ENCODE assay signal across 8 cellular contexts in genomic region chr15:40807888-40808194, GRCh38. TPM values are rescaled to one million over a fixed set of nuclear protein-coding genes. Genes with fewer than 3 reads are reported as not detected.
A peak's percentile ranks its signal among the peaks of the same experiment; 100 is the strongest.
DNase-seq lines count a peak whose midpoint lies in the region; ATAC-seq, FAIRE-seq and TF ChIP-seq lines count a peak whose summit lies in the region.

No MANE protein-coding gene starts in this region.

- H3K4me2 ChIP-seq in BLaER1 treated with 17β-estradiol and CSF1 and Interleukin-3, amounts not matched to agents 10 nM and 100 nM, result peak overlapping the region; percentile 74 to 95 (median 90)

- no peaks in the 10 kb centered on the region for H3K9me3 ChIP-seq in BLaER1 treated with 17β-estradiol and CSF1 and Interleukin-3, amounts not matched to agents 10 nM and 100 nM (replicated peaks in 1 of 11)
- H3K9me3 ChIP-seq in MG63, result no peaks in the 10 kb centered on the region
- no peaks in the 10 kb centered on the region for H3K9me3 ChIP-seq in effector memory CD4-positive, alpha-beta T cell (ENCODE audit: control insufficient read depth, low read length)

- no peaks in the 10 kb centered on the region for H3K9me3 Mint-ChIP-seq in neural crest cell

- no peaks in the 10 kb centered on the region for H3K27me3 ChIP-seq in BLaER1 treated with 17β-estradiol and CSF1 and Interleukin-3, amounts not matched to agents 10 nM and 100 nM
- H3K27me3 ChIP-seq in MG63, result no peaks in the 10 kb centered on the region
- H3K27me3 ChIP-seq in effector memory CD4-positive, alpha-beta T cell (replicated peaks; ENCODE audit: control insufficient read depth, insufficient read depth, low read length, poor library complexity, severe bottlenecking), result no peaks in the 10 kb centered on the region

- no peak for TF ChIP-seq CTCF in neural crest cell (conservative IDR thresholded peaks at IDR 0.05)

- no peaks in the 10 kb centered on the region for H3K27me3 Mint-ChIP-seq in neural crest cell (ENCODE audit: low read depth)

- H3K36me3 Mint-ChIP-seq in neural crest cell (ENCODE audit: low read depth), result no peaks in the 10 kb centered on the region

- DNase-seq in MG63 (no peak), neural crest cell (ENCODE audit: low read depth, low spot score) (no peak), NCI-H2171 treated with DMSO at 0.1 percent for 48 hours (lab: John Stamatoyannopoulos, UW) (no peak), RCC 7860 (ENCODE audit: low spot score) (no peak)
- DNase-seq in effector memory CD4-positive, alpha-beta T cell, result no peak

- peak overlapping the region in 7 of 11 experiments; percentile 59 to 98 (median 94); a peak in 12 of 22 replicates for H3K27ac ChIP-seq in BLaER1 treated with 17β-estradiol and CSF1 and Interleukin-3, amounts not matched to agents 10 nM and 100 nM
- peak overlapping the region; percentile 91 for H3K27ac ChIP-seq in effector memory CD4-positive, alpha-beta T cell (ENCODE audit: insufficient read depth, low read length, poor library complexity, severe bottlenecking)

- no peak for FAIRE-seq in RCC 7860 (lab: Jason Lieb, UNC)

- peak overlapping the region; percentile 68 for H3K27ac Mint-ChIP-seq in neural crest cell (ENCODE audit: unreplicated experiment)

- H3K9ac ChIP-seq in BLaER1 treated with 17β-estradiol and CSF1 and Interleukin-3, amounts not matched to agents 10 nM and 100 nM, result peak overlapping the region; percentile 65 to 98 (median 93)

- ATAC-seq in HG02938 (IDR thresholded peaks at IDR 0.05; ENCODE audit: unreplicated experiment) (no peak), HG03565 (IDR thresholded peaks at IDR 0.05; ENCODE audit: unreplicated experiment) (no peak)

- H3K4me1 ChIP-seq in BLaER1 treated with 17β-estradiol and CSF1 and Interleukin-3, amounts not matched to agents 10 nM and 100 nM, result peaks cover 27 to 46% (median 36%) of the 10 kb centered on the region in 10 experiments
- peaks cover 10% of the 10 kb centered on the region for H3K4me1 ChIP-seq in effector memory CD4-positive, alpha-beta T cell (ENCODE audit: control insufficient read depth, insufficient read depth, low read length, poor library complexity, severe bottlenecking)

- peak overlapping the region; percentile 93 for H3K4me3 Mint-ChIP-seq in neural crest cell

- H3K36me3 ChIP-seq in BLaER1 treated with 17β-estradiol and CSF1 and Interleukin-3, amounts not matched to agents 10 nM and 100 nM, result peaks cover 10 to 43% (median 31%) of the 10 kb centered on the region in 11 experiments; a peak in 20 of 22 replicates
- no peaks in the 10 kb centered on the region for H3K36me3 ChIP-seq in MG63
- peaks cover 18% of the 10 kb centered on the region for H3K36me3 ChIP-seq in effector memory CD4-positive, alpha-beta T cell (ENCODE audit: control insufficient read depth, insufficient read depth, low read length)

- H4K20me1 ChIP-seq in BLaER1 treated with 17β-estradiol and CSF1 and Interleukin-3, amounts not matched to agents 10 nM and 100 nM, result peaks cover 0 to 11% (median 0%) of the 10 kb centered on the region in 11 experiments; a peak in 4 of 22 replicates

- H3K4me3 ChIP-seq in BLaER1 treated with 17β-estradiol and CSF1 and Interleukin-3, amounts not matched to agents 10 nM and 100 nM, result peak overlapping the region; percentile 76 to 89 (median 79)
- H3K4me3 ChIP-seq in MG63, result peak overlapping the region; percentile 98
- peak overlapping the region; percentile 99 for H3K4me3 ChIP-seq in effector memory CD4-positive, alpha-beta T cell (ENCODE audit: insufficient read depth, low read depth, low read length, poor library complexity, severe bottlenecking)

- H3K4me1 Mint-ChIP-seq in neural crest cell, result peaks cover 23% of the 10 kb centered on the region

RNA-seq across cellular contexts. Expression of gene DNAJC17, which starts 0.6 kb away (rescaled TPM):
- 44.9 and 75.8 TPM in 2 replicates for total RNA-seq in MG63 (2014; rRNA removed; shearing (Covaris generic); ENCODE audit: low replicate concordance)
- 39.3 and 44.5 TPM in 2 replicates for total RNA-seq in neural crest cell

RNA-seq across cellular contexts. Expression of gene ZFYVE19, which starts 1.0 kb away (rescaled TPM):
- total RNA-seq in MG63 (2014; rRNA removed; shearing (Covaris generic); ENCODE audit: low replicate concordance), result 6.4 and 27.8 TPM in 2 replicates
- 24.2 and 25.5 TPM in 2 replicates for total RNA-seq in neural crest cell

RNA-seq across cellular contexts. Expression of gene PPP1R14D, which starts 20.7 kb away (rescaled TPM):
- not detected in 2 replicates for total RNA-seq in MG63 (2014; rRNA removed; shearing (Covaris generic); ENCODE audit: low replicate concordance)
- not detected in 2 replicates for total RNA-seq in neural crest cell

RNA-seq across cellular contexts. Expression of gene SPINT1, which starts 36.0 kb away (rescaled TPM):
- not detected in 2 replicates for total RNA-seq in MG63 (2014; rRNA removed; shearing (Covaris generic); ENCODE audit: low replicate concordance)
- total RNA-seq in neural crest cell, result 1.0 and 1.3 TPM in 2 replicates

RNA-seq across cellular contexts. Expression of gene C15orf62, which starts 38.1 kb away (rescaled TPM):
- not detected in 2 replicates for total RNA-seq in MG63 (2014; rRNA removed; shearing (Covaris generic); ENCODE audit: low replicate concordance)
- 0.44 and 0.61 TPM in 2 replicates for total RNA-seq in neural crest cell
